1 cellular context compared by ENCODE assay signal in genomic region chr21:36069713-36070573, GRCh38.
TF ChIP-seq lines count a peak whose summit lies in the region.

TSS of gene CBR1 (plus strand) at chr21:36070024. CDS start at chr21:36070116, 92 bp downstream.

TF ChIP-seq in H1, 55 proteins besides CTCF, POLR2A, EP300 and RAD21:
- TF ChIP-seq ASH2L (IDR thresholded peaks at IDR 0.05; ENCODE audit: low read length) (peak; percentile 84), KDM4A (IDR thresholded peaks at IDR 0.05; ENCODE audit: low read depth, low read length, severe bottlenecking) (peak; percentile 75), MAFK (IDR thresholded peaks at IDR 0.05; ENCODE audit: low read depth, low read length) (peak; percentile 29; the same call in 1 of the 2 replicates), USF2 (IDR thresholded peaks at IDR 0.05; ENCODE audit: low read length) (peak; percentile 87), GABPA (IDR thresholded peaks at IDR 0.05; ENCODE audit: borderline replicate concordance, insufficient read depth, low read length) (no peak), NANOG (IDR thresholded peaks at IDR 0.05; ENCODE audit: insufficient read depth, low read depth, low read length, poor library complexity, severe bottlenecking) (no peak), BACH1 (IDR thresholded peaks at IDR 0.05; ENCODE audit: low read length) (no peak; the same call in 1 of the 2 replicates), SIRT6 (IDR thresholded peaks at IDR 0.05; ENCODE audit: low read length) (no peak), HDAC2 (IDR thresholded peaks at IDR 0.05; ENCODE audit: borderline replicate concordance in 1 of 2, low read depth in 2 of 2, low read length in 2 of 2) (peak in 1 of 2 experiments; percentile 54; a peak in 1 of 4 replicates), CREB1 (IDR thresholded peaks at IDR 0.05) (0 out of 2 replicates have a peak, but pooled peaks have one; percentile 11), RBBP5 (IDR thresholded peaks at IDR 0.05; ENCODE audit: borderline replicate concordance, low read depth, low read length) (peak; percentile 55; the same call in 1 of the 2 replicates), JUN (IDR thresholded peaks at IDR 0.05; ENCODE audit: low read depth, low read length) (no peak), FOSL1 (IDR thresholded peaks at IDR 0.05; ENCODE audit: insufficient read depth, low read depth, low read length) (no peak), NRF1 (IDR thresholded peaks at IDR 0.05; ENCODE audit: low read depth, low read length) (peak; percentile 26; the same call in 1 of the 2 replicates), MAX (IDR thresholded peaks at IDR 0.05) (peak; percentile 92), GTF2F1 (IDR thresholded peaks at IDR 0.05; ENCODE audit: borderline replicate concordance, low read depth, low read length) (no peak), PHF8 (conservative IDR thresholded peaks at IDR 0.05; ENCODE audit: low read depth, low read length) (peak; percentile 62), RXRA (IDR thresholded peaks at IDR 0.05; ENCODE audit: insufficient read depth, low read depth, low read length) (no peak), E2F6 (IDR thresholded peaks at IDR 0.05) (peak; percentile 84)
